Comparison of ENCODE assay signal across 9 cellular contexts in genomic region chr22:37244114-37244921, GRCh38. TPM values are rescaled to one million over a fixed set of nuclear protein-coding genes. Genes with fewer than 3 reads are reported as not detected.
DNase-seq lines count a peak whose midpoint lies in the region; ATAC-seq and TF ChIP-seq lines count a peak whose summit lies in the region.
"Had no signal": no experiment of that assay in that cellular context is flagged by ENCODE, and none has a peak within 500 bp of the region (broad histone marks: within the 10 kb centered on the region; RNA-seq: fewer than 3 reads in every experiment).

Gene RAC2, minus strand, starts transcription at chr22:37244269. Its CDS starts 121 bp downstream, at chr22:37244148.

- no peaks in the 10 kb centered on the region for H3K9me3 ChIP-seq in hepatocyte (ENCODE audit: low read depth)
- H3K9me3 ChIP-seq: Caco-2 had no signal

- no peaks in the 10 kb centered on the region for H3K9me2 ChIP-seq in hepatocyte (replicated peaks; ENCODE audit: insufficient read depth)

- peak within 1 kb of the TSS; percentile 93 to 97 (median 96) for H3K4me3 Mint-ChIP-seq in T-cell

- no peak within 1 kb of the TSS for H3K27ac ChIP-seq in hepatocyte

- peaks cover 3% of the 10 kb centered on the region for H3K4me1 ChIP-seq in hepatocyte (ENCODE audit: insufficient read depth)
- H3K4me1 ChIP-seq: Caco-2 had no signal

- POLR2A ChIA-PET in T-cell (lab: Charles Lee) = interaction anchor here in 1 of 2 donors (0.7 to 0.9 kb wide), 2 partner anchors 12 to 27 kb away, joined by 3 to 4 read pairs; no protein-coding TSS in a partner anchor

- CTCF ChIA-PET in T-cell (lab: Charles Lee) = interaction anchor here (0.9 to 4.5 kb wide), 9 partner anchors 13 to 364 kb away, joined by 3 to 63 read pairs (median 3); partner anchors contain the start of gene GGA1 (in 1 of the 2)

- no peaks in the 10 kb centered on the region for H3K79me2 ChIP-seq in hepatocyte

- H3K27me3 Mint-ChIP-seq in T-cell = no peaks in the 10 kb centered on the region

- ATAC-seq in HG03175 (IDR thresholded peaks at IDR 0.05; ENCODE audit: unreplicated experiment) = peak; percentile 49
- peak; percentile 64 to 69 (median 66) for ATAC-seq in T-cell (replicated peaks in 1 of 4)
- peak; percentile 50 to 73 for ATAC-seq in activated naive CD4-positive, alpha-beta T cell treated with anti-CD3 and anti-CD28 coated beads, Interleukin-2, amount 50 U/mL, for 72 hours

- peak within 1 kb of the TSS; percentile 99 for H3K27ac Mint-ChIP-seq in T-cell
- peak within 1 kb of the TSS; percentile 78 to 96 for H3K27ac Mint-ChIP-seq in activated naive CD4-positive, alpha-beta T cell treated with anti-CD3 and anti-CD28 coated beads, Interleukin-2, amount 50 U/mL, for 72 hours

- peaks cover 46 to 54% (median 54%) of the 10 kb centered on the region in 3 donors for H3K4me1 Mint-ChIP-seq in T-cell

- H3K36me3 Mint-ChIP-seq in T-cell = peaks cover 16% of the 10 kb centered on the region
- H3K36me3 Mint-ChIP-seq in activated naive CD4-positive, alpha-beta T cell treated with anti-CD3 and anti-CD28 coated beads, Interleukin-2, amount 50 U/mL, for 72 hours = peaks cover 38 to 42% of the 10 kb centered on the region in 2 donors

- no peaks in the 10 kb centered on the region for H3K27me3 ChIP-seq in hepatocyte

- no peaks in the 10 kb centered on the region for H3K9me3 Mint-ChIP-seq in T-cell
- H3K9me3 Mint-ChIP-seq in activated naive CD4-positive, alpha-beta T cell treated with anti-CD3 and anti-CD28 coated beads, Interleukin-2, amount 50 U/mL, for 72 hours = no peaks in the 10 kb centered on the region

- 37% methylated on average over 23 of the region's 23 CpGs for WGBS in hepatocyte (ENCODE audit: low lambda C conversion rate, missing lambda C conversion rate)

- no peak within 1 kb of the TSS for H3K4me3 ChIP-seq in hepatocyte

- no peaks in the 10 kb centered on the region for H3K36me3 ChIP-seq in hepatocyte (replicated peaks; ENCODE audit: insufficient read depth, low read depth)

- H2AFZ ChIP-seq in hepatocyte = peak within 1 kb of the TSS; percentile 9

- H3K4me2 ChIP-seq in hepatocyte = peak within 1 kb of the TSS; percentile 61

- H4K20me1 ChIP-seq in hepatocyte (ENCODE audit: insufficient read depth, poor library complexity, severe bottlenecking) = no peaks in the 10 kb centered on the region

- TF ChIP-seq CTCF in hepatocyte (IDR thresholded peaks at IDR 0.05; ENCODE audit: poor library complexity) = no peak

- peak; percentile 15 for DNase-seq in NCI-H2227 (lab: John Stamatoyannopoulos, UW; ENCODE audit: unreplicated experiment)
- DNase-seq in NCI-H2227 treated with DMSO at 0.1 percent for 48 hours (lab: John Stamatoyannopoulos, UW) = no peak
- peak; percentile 74 to 92 (median 86) for DNase-seq in T-cell
- DNase-seq in activated naive CD4-positive, alpha-beta T cell treated with anti-CD3 and anti-CD28 coated beads, Interleukin-2, amount 50 U/mL, for 72 hours (ENCODE audit: low spot score in 2 of 2) = peak; percentile 79 to 84
- DNase-seq in hepatocyte (ENCODE audit: low spot score) = peak; percentile 64
- DNase-seq in stimulated activated CD4-positive, alpha-beta T cell treated with anti-CD3 and anti-CD28 coated beads, Interleukin-15, amount 100 ng/mL, for 48 hours (ENCODE audit: low read depth in 2 of 2) = peak; percentile 86 to 94
- no peak for DNase-seq in NCI-H510A (lab: John Stamatoyannopoulos, UW)

RNA-seq across cellular contexts. Expression of gene RAC2, which starts in this region (rescaled TPM):
- total RNA-seq in T-cell (100 to 1,000 TPM; 353 to 413 (median 385) TPM), hepatocyte (4.7 and 10.5 TPM in 2 replicates)
- 100 to 1,000 TPM; 655 to 769 TPM for total RNA-seq in activated naive CD4-positive, alpha-beta T cell treated with anti-CD3 and anti-CD28 coated beads, Interleukin-2, amount 50 U/mL, for 72 hours
- 9.9 and 11.3 TPM in 2 replicates for polyA plus RNA-seq in hepatocyte

Comparison
In these comparisons a context has a peak if more than half of its experiments do, and no peak if none do; other contexts are left out.
1. RNA of gene RAC2 (total RNA-seq): 655 to 769 TPM in activated naive CD4-positive, alpha-beta T cell treated with anti-CD3 and anti-CD28 coated beads, Interleukin-2, amount 50 U/mL, for 72 hours and 353 to 413 TPM in T-cell; 4.7 to 10.5 TPM in hepatocyte; every median in the first group is over 10 times any median in the second.
2. DNase-seq: peak in NCI-H2227 (single experiment), T-cell (34 of 34), activated naive CD4-positive, alpha-beta T cell treated with anti-CD3 and anti-CD28 coated beads, Interleukin-2, amount 50 U/mL, for 72 hours (2 of 2), hepatocyte (single experiment) and stimulated activated CD4-positive, alpha-beta T cell treated with anti-CD3 and anti-CD28 coated beads, Interleukin-15, amount 100 ng/mL, for 48 hours (2 of 2); none in NCI-H2227 treated with DMSO at 0.1 percent for 48 hours (single experiment) and NCI-H510A (single experiment).
3. Peak in every context shown above with its lines, with median percentiles within 50 percentile points of each other: ATAC-seq.